Comparison of ENCODE assay signal across 24 cellular contexts in the genomic region with DNA sequence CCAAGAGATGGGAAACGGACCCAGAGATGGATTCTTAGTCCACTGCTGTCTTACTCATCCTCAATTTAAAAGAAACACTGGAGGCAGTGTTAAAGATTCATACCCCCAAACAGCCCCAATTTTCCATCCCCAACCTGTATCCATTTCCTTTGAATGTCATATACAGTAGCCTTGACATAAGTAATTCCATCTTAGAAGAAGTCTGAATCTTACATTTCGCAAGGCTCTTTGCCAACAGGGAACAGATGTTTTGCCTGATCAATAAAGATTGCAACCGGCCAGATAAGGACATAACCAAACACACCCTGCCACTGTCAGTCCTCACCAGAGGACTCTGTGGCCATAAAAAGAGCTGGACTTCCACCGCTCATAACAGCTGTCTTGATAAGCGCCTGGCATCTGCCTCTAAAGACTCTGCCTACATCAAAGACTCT. TPM values are rescaled to one million over a fixed set of nuclear protein-coding genes. Genes with fewer than 3 reads are reported as not detected.
DNase-seq lines count a peak whose midpoint lies in the region; ATAC-seq and TF ChIP-seq lines count a peak whose summit lies in the region.
"Had no signal": no experiment of that assay in that cellular context is flagged by ENCODE, and none has a peak within 500 bp of the region (broad histone marks: within the 10 kb centered on the region; RNA-seq: fewer than 3 reads in every experiment).

No MANE protein-coding gene starts in this region.

- no peak overlapping the region for H3K4me2 ChIP-seq in PC-3 (ENCODE audit: low read length)
- H3K4me2 ChIP-seq: PC-9 had no signal

- TF ChIP-seq CTCF in PC-3 (conservative IDR thresholded peaks at IDR 0.05; ENCODE audit: low read depth, low read length) (no peak), psoas muscle (IDR thresholded peaks at IDR 0.05) (no peak), lower lobe of right lung (IDR thresholded peaks at IDR 0.05) (no peak)

- no peaks in the 10 kb centered on the region for H4K20me1 ChIP-seq in PC-3 (ENCODE audit: low read length)

- H3K9me3 ChIP-seq in PC-3 (ENCODE audit: low read length): no peaks in the 10 kb centered on the region
- H3K9me3 ChIP-seq in psoas muscle: no peaks in the 10 kb centered on the region
- no peaks in the 10 kb centered on the region for H3K9me3 ChIP-seq in lower lobe of right lung
- H3K9me3 ChIP-seq: tibial artery had no signal

- H3K27me3 ChIP-seq in PC-3 (ENCODE audit: low read length) (no peaks in the 10 kb centered on the region), psoas muscle (ENCODE audit: insufficient read depth in 3 of 3, low read length in 2 of 3) (peaks cover 0 to 33% (median 3%) of the 10 kb centered on the region in 3 donors), lower lobe of right lung (ENCODE audit: low read depth) (no peaks in the 10 kb centered on the region)

- ATAC-seq in PC-3: no peak
- no peak for ATAC-seq in sciatic nerve
- no peak for ATAC-seq in psoas muscle
- ATAC-seq in GM19452 (IDR thresholded peaks at IDR 0.05; ENCODE audit: unreplicated experiment): no peak
- no peak for ATAC-seq in lower lobe of right lung
- ATAC-seq: effector memory CD8-positive, alpha-beta T cell; stimulated activated naive CD8-positive, alpha-beta T cell treated with anti-CD3 and anti-CD28 coated beads, Interleukin-15, Interleukin-2, amounts not matched to agents 100 U/mL and 50 U/mL, for 24 hours; T-helper 17 cell had no signal

- H3K79me2 ChIP-seq in PC-3 (ENCODE audit: low read length): no peaks in the 10 kb centered on the region

- H3K9ac ChIP-seq in PC-3 (ENCODE audit: low read length): no peak overlapping the region; the same call in 1 of the 2 replicates

- peak overlapping the region; percentile 96 for H3K27ac ChIP-seq in PC-3 (ENCODE audit: low read length)
- H3K27ac ChIP-seq in epithelial cell of prostate: peak overlapping the region; percentile 31
- no peak overlapping the region for H3K27ac ChIP-seq in psoas muscle
- no peak overlapping the region for H3K27ac ChIP-seq in lower lobe of right lung
- H3K27ac ChIP-seq: PC-9, tibial artery had no signal

- CTCF ChIA-PET in PC-3 (lab: Charles Lee): no interaction called here

- H3K4me3 ChIP-seq in PC-3 (ENCODE audit: low read length): no peak overlapping the region
- no peak overlapping the region for H3K4me3 ChIP-seq in psoas muscle
- H3K4me3 ChIP-seq in lower lobe of right lung: no peak overlapping the region
- H3K4me3 ChIP-seq: PC-9, tibial artery had no signal

- intact Hi-C loops in PC-3 (cut with micrococcal nuclease) (loop anchor here (10.0 kb wide), 1 partner anchor 77 kb away; the partner anchor contains the start of gene RASD1), sciatic nerve (cut with DNase I) (no loop called here), psoas muscle (cut with DNase I) (no loop called here), lower lobe of right lung (cut with DNase I) (no loop called here)

- no peak overlapping the region for H2AFZ ChIP-seq in PC-3 (ENCODE audit: low read length)
- H2AFZ ChIP-seq: PC-9 had no signal

- peaks cover 43% of the 10 kb centered on the region for H3K4me1 ChIP-seq in PC-3 (ENCODE audit: insufficient read depth, low read length)
- H3K4me1 ChIP-seq in psoas muscle: peaks cover 13% of the 10 kb centered on the region
- H3K4me1 ChIP-seq in lower lobe of right lung: peaks cover 18% of the 10 kb centered on the region

- WGBS in psoas muscle, 3 donors: 78 to 91% (median 81%) methylated on average over 5 of the region's 5 CpGs

- no TSS peak for BruUV-seq in PC-3 (replicated peaks; lab: Mats Ljungman, UMichigan)

- no peaks in the 10 kb centered on the region for H3K9me2 ChIP-seq in PC-3 (replicated peaks; ENCODE audit: low read length)

- POLR2A ChIA-PET in PC-3 (lab: Charles Lee; ENCODE audit: unreplicated experiment): no interaction called here

- DNase-seq in DMS 273 (lab: John Stamatoyannopoulos, UW; ENCODE audit: unreplicated experiment) (peak; percentile 54), PC-3 (no peak), epithelial cell of prostate (ENCODE audit: low read depth, low spot score) (no peak), sciatic nerve (ENCODE audit: low spot score) (peak; percentile 21), psoas muscle (no peak), lower lobe of right lung (no peak), SIG-M5 (lab: John Stamatoyannopoulos, UW) (no peak)
- DNase-seq: activated CD4-positive, alpha-beta T cell treated with anti-CD3 and anti-CD28 coated beads, Interleukin-2, amount 50 U/mL, for 48 hours; activated gamma-delta T cell; CD8-positive, alpha-beta memory T cell; DMS79 treated with DMSO at 0.1 percent for 48 hours; effector memory CD8-positive, alpha-beta T cell; Karpas-422; midbrain; MV-4-11; NCI-H187 treated with DMSO at 0.1 percent for 48 hours; NCI-H774; stimulated activated CD4-positive, alpha-beta T cell treated with anti-CD3 and anti-CD28 coated beads, Interleukin-12 subunit alpha, Interleukin-12 subunit beta, amount 100 ng/mL, for 4 hours; stimulated activated CD4-positive, alpha-beta T cell treated with anti-CD3 and anti-CD28 coated beads, Interleukin-4, amount 100 ng/mL, for 4 hours; stimulated activated naive CD8-positive, alpha-beta T cell treated with anti-CD3 and anti-CD28 coated beads, Interleukin-15, Interleukin-2, amounts not matched to agents 100 U/mL and 50 U/mL, for 24 hours; T-helper 17 cell had no signal

- peaks cover 6% of the 10 kb centered on the region for H3F3A ChIP-seq in PC-3 (ENCODE audit: low read length, unreplicated experiment)

- no peaks in the 10 kb centered on the region for H3K36me3 ChIP-seq in PC-3 (ENCODE audit: low read depth, low read length)
- H3K36me3 ChIP-seq in psoas muscle (ENCODE audit: insufficient read depth in 1 of 2, low read depth in 1 of 2): no peaks in the 10 kb centered on the region
- H3K36me3 ChIP-seq in lower lobe of right lung: no peaks in the 10 kb centered on the region
- H3K36me3 ChIP-seq: tibial artery had no signal

RNA-seq across cellular contexts. Expression of gene MED9, which starts 59.1 kb away (rescaled TPM):
- total RNA-seq in PC-3 (2014; rRNA removed): 21.9 and 28.3 TPM in 2 replicates
- total RNA-seq in sciatic nerve: 13.7 TPM
- 10 to 100 TPM; 12.4 to 29.6 (median 20.3) TPM for total RNA-seq in psoas muscle
- 10 to 100 TPM; 16.6 to 19.0 (median 18.3) TPM for polyA plus RNA-seq in psoas muscle
- 14.5 TPM for total RNA-seq in lower lobe of right lung

Comparison
In these comparisons a context has a peak if more than half of its experiments do, and no peak if none do; other contexts are left out.
1. DNase-seq: peak in DMS 273 (single experiment) and sciatic nerve (single experiment); none in PC-3 (single experiment), epithelial cell of prostate (single experiment), psoas muscle (0 of 2), lower lobe of right lung (single experiment) and SIG-M5 (single experiment).
2. H3K27ac ChIP-seq: peak in PC-3 (single experiment) and epithelial cell of prostate (single experiment); none in psoas muscle (single experiment) and lower lobe of right lung (single experiment).